ENCODE assay signal across 8 cellular contexts in the genomic region with DNA sequence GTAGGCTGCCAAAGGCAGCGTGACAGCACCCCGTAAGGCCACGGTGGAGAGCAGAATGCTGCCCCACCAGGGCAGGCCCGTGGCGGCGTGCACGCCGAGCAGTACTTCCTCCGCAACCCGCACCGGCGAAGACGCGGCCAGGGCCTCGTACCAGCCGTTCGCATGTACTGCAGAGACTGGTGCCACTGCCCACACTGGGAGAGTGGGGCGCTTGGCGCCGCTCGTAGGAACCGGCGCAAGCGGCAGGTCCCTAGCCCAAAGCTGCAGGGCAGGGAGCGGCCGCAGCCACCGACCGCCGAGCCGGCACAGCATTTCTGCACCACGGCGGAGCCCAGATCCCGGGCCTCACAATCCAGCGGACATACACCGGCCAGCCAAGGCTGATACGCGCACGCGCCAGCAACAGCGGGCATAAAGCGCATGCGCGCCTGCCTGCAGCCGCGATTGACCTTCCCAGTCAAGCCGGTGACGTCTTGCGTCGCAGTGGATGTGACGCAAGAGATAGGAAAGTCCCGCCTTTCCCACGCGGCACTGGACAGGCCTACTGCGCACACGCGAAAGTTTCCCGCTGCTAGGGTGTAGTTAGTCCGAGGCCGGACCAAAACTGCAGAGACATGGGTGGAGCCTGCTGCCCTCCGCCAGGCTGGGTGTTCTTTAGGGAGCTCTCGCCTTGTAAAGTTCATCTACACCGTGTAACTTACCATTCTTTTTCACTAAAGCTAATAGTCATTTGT. TPM values are rescaled to one million over a fixed set of nuclear protein-coding genes. Genes with fewer than 3 reads are reported as not detected.
DNase-seq lines count a peak whose midpoint lies in the region; ATAC-seq and TF ChIP-seq lines count a peak whose summit lies in the region.

A gene with protein sequence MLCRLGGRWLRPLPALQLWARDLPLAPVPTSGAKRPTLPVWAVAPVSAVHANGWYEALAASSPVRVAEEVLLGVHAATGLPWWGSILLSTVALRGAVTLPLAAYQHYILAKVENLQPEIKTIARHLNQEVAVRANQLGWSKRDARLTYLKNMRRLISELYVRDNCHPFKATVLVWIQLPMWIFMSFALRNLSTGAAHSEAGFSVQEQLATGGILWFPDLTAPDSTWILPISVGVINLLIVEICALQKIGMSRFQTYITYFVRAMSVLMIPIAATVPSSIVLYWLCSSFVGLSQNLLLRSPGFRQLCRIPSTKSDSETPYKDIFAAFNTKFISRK (minus strand): TSS at position 379 of the 734 bp plus-strand sequence. CDS start 67 bp downstream, at position 312.

- BruUV-seq in Panc1 (replicated peaks; lab: Mats Ljungman, UMichigan) = no TSS peak

- ATAC-seq in GM21723 (IDR thresholded peaks at IDR 0.05; ENCODE audit: unreplicated experiment) (peak; percentile 86), Panc1 (peak; percentile 98)
- ATAC-seq in activated T-cell treated with anti-CD3 and anti-CD28 coated beads, Interleukin-2, amount 50 U/mL, for 4 hours = peak; percentile 79

- intact Hi-C loops in Panc1 (cut with micrococcal nuclease; ENCODE audit: unreplicated experiment) = no loop called here

- H3K9me3 Mint-ChIP-seq in activated T-cell treated with anti-CD3 and anti-CD28 coated beads, Interleukin-2, amount 50 U/mL, for 4 hours = no peaks in the 10 kb centered on the region

- TF ChIP-seq POLR2A in erythroblast (IDR thresholded peaks at IDR 0.05; ENCODE audit: low read length) = peak; percentile 99

- no peak for TF ChIP-seq CTCF in Panc1 (IDR thresholded peaks at IDR 0.05)

- no peaks in the 10 kb centered on the region for H3K9me3 ChIP-seq in Panc1 (ENCODE audit: control insufficient read depth, insufficient read depth, low read depth, low read length)
- no peaks in the 10 kb centered on the region for H3K9me3 ChIP-seq in mucosa of rectum (ENCODE audit: control insufficient read depth in 2 of 2, low read length in 2 of 2)

- peak within 1 kb of the TSS; percentile 93 for H3K4me3 Mint-ChIP-seq in activated T-cell treated with anti-CD3 and anti-CD28 coated beads, Interleukin-2, amount 50 U/mL, for 4 hours

- in situ Hi-C loops in Panc1 (cut with HindIII; ENCODE audit: low pct_unique_long_range_greater_than_20kb, low sequenced_read_pairs) = no loop called here

- H3K4me3 ChIP-seq in Panc1 (ENCODE audit: low read depth in 2 of 2, low read length in 2 of 2) (peak within 1 kb of the TSS; percentile 70 to 77), mucosa of rectum (ENCODE audit: low read length in 2 of 2) (peak within 1 kb of the TSS; percentile 80 to 94)

- peaks cover 35% of the 10 kb centered on the region for H3K4me1 Mint-ChIP-seq in activated T-cell treated with anti-CD3 and anti-CD28 coated beads, Interleukin-2, amount 50 U/mL, for 4 hours (ENCODE audit: low read depth)

- H3K27me3 Mint-ChIP-seq in activated T-cell treated with anti-CD3 and anti-CD28 coated beads, Interleukin-2, amount 50 U/mL, for 4 hours (ENCODE audit: low read depth) = no peaks in the 10 kb centered on the region

- H3K27me3 ChIP-seq in Panc1 (ENCODE audit: control insufficient read depth, insufficient read depth, low read length) (no peaks in the 10 kb centered on the region), mucosa of rectum (ENCODE audit: control insufficient read depth in 2 of 2, insufficient read depth in 2 of 2, low read length in 2 of 2) (no peaks in the 10 kb centered on the region)

- DNase-seq in DMS79 (lab: John Stamatoyannopoulos, UW) (peak; percentile 90), KG1 (lab: John Stamatoyannopoulos, UW) (peak; percentile 91), Panc1 (ENCODE audit: low read depth, low spot score) (peak; percentile 93), erythroblast (lab: John Stamatoyannopoulos, UW) (peak; percentile 98 to 99)
- peak; percentile 93 for DNase-seq in activated T-cell treated with anti-CD3 and anti-CD28 coated beads, Interleukin-2, amount 50 U/mL, for 4 hours
- peak; percentile 97 for DNase-seq in stimulated activated CD8-positive, alpha-beta memory T cell treated with anti-CD3 and anti-CD28 coated beads, Interleukin-4, amount 100 ng/mL, for 48 hours

- H3K36me3 ChIP-seq in Panc1 (ENCODE audit: control insufficient read depth, insufficient read depth, low read length) (peaks cover 7% of the 10 kb centered on the region), mucosa of rectum (ENCODE audit: control insufficient read depth in 2 of 2, insufficient read depth in 2 of 2, low read length in 2 of 2) (peaks cover 0 to 2% of the 10 kb centered on the region in 2 donors)

- H3K4me1 ChIP-seq in Panc1 (ENCODE audit: control insufficient read depth, insufficient read depth, low read length) (peaks cover 3% of the 10 kb centered on the region; the same call in 1 of the 2 replicates), mucosa of rectum (ENCODE audit: control insufficient read depth in 2 of 2, insufficient read depth in 2 of 2, low read length in 2 of 2) (peaks cover 6 to 11% of the 10 kb centered on the region in 2 donors)

- peak within 1 kb of the TSS; percentile 95 for H3K27ac ChIP-seq in Panc1 (ENCODE audit: low read length)
- peak within 1 kb of the TSS; percentile 95 to 99 for H3K27ac ChIP-seq in mucosa of rectum (ENCODE audit: low read depth in 2 of 2, low read length in 2 of 2)

- POLR2A ChIA-PET in Panc1 (lab: Charles Lee) = interaction anchor here (0.5 kb wide), 1 partner anchor 49 kb away, joined by 6 read pairs; no protein-coding TSS in a partner anchor

- peak within 1 kb of the TSS; percentile 75 to 95 for H3K9ac ChIP-seq in mucosa of rectum (ENCODE audit: low read depth in 1 of 2, low read length in 2 of 2)

- CTCF ChIA-PET in Panc1 (lab: Charles Lee) = no interaction called here

- H3K36me3 Mint-ChIP-seq in activated T-cell treated with anti-CD3 and anti-CD28 coated beads, Interleukin-2, amount 50 U/mL, for 4 hours (ENCODE audit: insufficient read depth) = peaks cover 12% of the 10 kb centered on the region

RNA-seq across cellular contexts. Expression of the gene that starts here (rescaled TPM):
- 9.9 TPM for total RNA-seq in Panc1 (2021; ENCODE audit: unreplicated experiment)
- 4.7 TPM for polyA plus RNA-seq in Panc1 (2012; ENCODE audit: insufficient read length)
- total RNA-seq in activated T-cell treated with anti-CD3 and anti-CD28 coated beads, Interleukin-2, amount 50 U/mL, for 4 hours = 10 to 100 TPM; 22.1 to 25.2 (median 23.0) TPM

Comparison
In these comparisons a context has a peak if more than half of its experiments do, and no peak if none do; other contexts are left out.
1. Peak in every context shown above with its lines: DNase-seq, ATAC-seq, H3K4me3 ChIP-seq and H3K27ac ChIP-seq.